In the genomic region with DNA sequence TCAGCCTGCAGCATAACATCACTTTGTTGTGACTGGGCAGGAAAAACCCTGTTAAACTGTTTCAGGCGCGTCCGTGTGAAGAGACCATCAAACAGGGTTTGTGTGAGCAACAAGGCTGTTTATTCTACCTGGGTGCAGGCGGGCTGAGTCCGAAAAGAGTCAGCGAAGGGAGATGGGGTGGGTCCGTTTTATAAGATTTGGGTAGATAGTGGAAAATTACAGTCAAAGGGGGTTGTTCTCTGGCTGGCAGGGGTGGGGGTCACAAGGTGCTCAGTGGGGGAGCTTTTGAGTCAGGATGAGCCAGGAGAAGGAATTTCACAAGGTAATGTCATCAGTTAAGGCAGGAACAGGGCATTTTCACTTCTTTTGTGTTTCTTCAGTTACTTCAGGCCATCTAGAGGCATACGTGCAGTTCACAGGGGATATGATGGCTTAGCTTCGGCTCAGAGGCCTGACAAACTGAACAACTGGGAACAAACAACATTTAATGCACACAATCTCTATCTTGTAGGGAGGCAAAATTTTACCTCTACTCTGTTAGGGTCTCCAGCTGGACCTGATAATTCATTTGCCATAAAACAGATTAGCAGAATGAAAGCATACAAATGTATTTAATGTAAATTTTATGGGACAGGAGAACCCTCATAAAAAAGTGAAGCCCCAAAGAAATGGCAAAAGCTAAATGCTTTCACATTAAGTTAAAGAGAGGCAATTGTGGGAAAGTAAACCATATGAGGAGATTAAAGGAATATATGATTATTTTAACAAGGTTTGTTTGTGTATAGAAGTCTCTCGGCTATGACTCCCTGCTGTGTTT, we compare ENCODE assay signal across 11 cellular contexts. TPM values are rescaled to one million over a fixed set of nuclear protein-coding genes. Genes with fewer than 3 reads are reported as not detected.
DNase-seq lines count a peak whose midpoint lies in the region; ATAC-seq lines count a peak whose summit lies in the region.
"Had no signal": no experiment of that assay in that cellular context is flagged by ENCODE, and none has a peak within 500 bp of the region (broad histone marks: within the 10 kb centered on the region; RNA-seq: fewer than 3 reads in every experiment).

No MANE protein-coding gene starts in this region.

- ATAC-seq in naive B cell (ENCODE audit: low read depth in 2 of 2) (no peak), HG03432 (IDR thresholded peaks at IDR 0.05; ENCODE audit: unreplicated experiment) (no peak)

- H3K27me3 ChIP-seq in HUES64 (ENCODE audit: insufficient read depth, low read length) = no peaks in the 10 kb centered on the region

- H3K27ac Mint-ChIP-seq in activated CD4-positive, alpha-beta memory T cell treated with anti-CD3 and anti-CD28 coated beads, Interleukin-2, amount 10 ng/mL, durations not matched to agents 7 days and 5 days = peak overlapping the region; percentile 100
- H3K27ac Mint-ChIP-seq in naive B cell = peak overlapping the region in 5 of 6 donors; percentile 7 to 99 (median 73)

- peaks cover 11% of the 10 kb centered on the region for H3K36me3 Mint-ChIP-seq in activated CD4-positive, alpha-beta memory T cell treated with anti-CD3 and anti-CD28 coated beads, Interleukin-2, amount 10 ng/mL, durations not matched to agents 7 days and 5 days (ENCODE audit: low read depth)
- no peaks in the 10 kb centered on the region for H3K36me3 Mint-ChIP-seq in naive B cell

- peak overlapping the region; percentile 95 for H3K27ac ChIP-seq in HUES64 (ENCODE audit: low read depth, low read length)

- H3K36me3 ChIP-seq in HUES64 (ENCODE audit: insufficient read depth, low read length) = no peaks in the 10 kb centered on the region

- 9% methylated on average over 10 of the region's 10 CpGs for WGBS in HUES64

- H3K4me1 ChIP-seq in HUES64 (ENCODE audit: insufficient read depth, low read length) = peaks cover 51% of the 10 kb centered on the region

- H3K9me3 Mint-ChIP-seq in activated CD4-positive, alpha-beta memory T cell treated with anti-CD3 and anti-CD28 coated beads, Interleukin-2, amount 10 ng/mL, durations not matched to agents 7 days and 5 days = no peaks in the 10 kb centered on the region
- H3K9me3 Mint-ChIP-seq in naive B cell = peaks cover 0 to 17% (median 5%) of the 10 kb centered on the region in 7 donors

- peak overlapping the region; percentile 11; the same call in 1 of the 2 replicates for H3K4me3 ChIP-seq in HUES64 (ENCODE audit: low read length)

- peaks cover 83% of the 10 kb centered on the region for H3K4me1 Mint-ChIP-seq in activated CD4-positive, alpha-beta memory T cell treated with anti-CD3 and anti-CD28 coated beads, Interleukin-2, amount 10 ng/mL, durations not matched to agents 7 days and 5 days
- H3K4me1 Mint-ChIP-seq in naive B cell = peaks cover 34 to 55% (median 52%) of the 10 kb centered on the region in 3 donors

- DNase-seq in Caki2 (ENCODE audit: low read depth) (peak; percentile 68), naive B cell (no peak), dedifferentiated amniotic fluid mesenchymal stem cell (ENCODE audit: extremely low spot score) (no peak), NCI-H2227 (lab: John Stamatoyannopoulos, UW; ENCODE audit: unreplicated experiment) (no peak), NCI-H345 treated with DMSO at 0.1 percent for 48 hours (lab: John Stamatoyannopoulos, UW; ENCODE audit: unreplicated experiment) (no peak)
- no peak for DNase-seq in activated CD4-positive, alpha-beta memory T cell treated with anti-CD3 and anti-CD28 coated beads, Interleukin-2, amount 10 ng/mL, durations not matched to agents 7 days and 5 days
- DNase-seq: foreskin melanocyte, midbrain, NCI-H2171 had no signal

- H3K27me3 Mint-ChIP-seq in activated CD4-positive, alpha-beta memory T cell treated with anti-CD3 and anti-CD28 coated beads, Interleukin-2, amount 10 ng/mL, durations not matched to agents 7 days and 5 days = peaks cover 2% of the 10 kb centered on the region
- no peaks in the 10 kb centered on the region for H3K27me3 Mint-ChIP-seq in naive B cell

- CTCF ChIA-PET in activated CD4-positive, alpha-beta memory T cell treated with anti-CD3 and anti-CD28 coated beads, Interleukin-2, amount 10 ng/mL, durations not matched to agents 7 days and 5 days (lab: Charles Lee) = interaction anchor here (1.4 to 1.7 kb wide), 2 partner anchors 12 to 16 kb away, joined by 6 to 17 read pairs; a partner anchor contains a TSS

- no peaks in the 10 kb centered on the region for H3K9me3 ChIP-seq in HUES64 (ENCODE audit: insufficient read depth, low read depth, low read length)

- H3K9ac ChIP-seq in HUES64 (ENCODE audit: low read depth, low read length) = peak overlapping the region; percentile 92

- in situ Hi-C loops in Caki2 (cut with HindIII; ENCODE audit: low pct_unique_long_range_greater_than_20kb, low sequenced_read_pairs) = no loop called here

- peak overlapping the region; percentile 16 for H3K4me3 Mint-ChIP-seq in activated CD4-positive, alpha-beta memory T cell treated with anti-CD3 and anti-CD28 coated beads, Interleukin-2, amount 10 ng/mL, durations not matched to agents 7 days and 5 days
- peak overlapping the region in 2 of 8 donors; percentile 20 to 95 for H3K4me3 Mint-ChIP-seq in naive B cell

- POLR2A ChIA-PET in activated CD4-positive, alpha-beta memory T cell treated with anti-CD3 and anti-CD28 coated beads, Interleukin-2, amount 10 ng/mL, durations not matched to agents 7 days and 5 days (lab: Charles Lee) = interaction anchor here (0.7 to 22.9 kb wide), 24 partner anchors 9 to 1865 kb away, joined by 3 to 2531 read pairs (median 36); a partner anchor contains a TSS

RNA-seq across cellular contexts. Expression of a gene that starts 58.3 kb away (rescaled TPM):
- 27.3 and 32.5 TPM in 2 replicates for total RNA-seq in Caki2 (2014; rRNA removed; shearing (Covaris generic); ENCODE audit: low replicate concordance)
- 0.35 TPM for polyA plus RNA-seq in HUES64 (2013, experiment 1 of 2)
- polyA plus RNA-seq in HUES64 (2013, experiment 2 of 2) = 1.0 TPM
- total RNA-seq in activated CD4-positive, alpha-beta memory T cell treated with anti-CD3 and anti-CD28 coated beads, Interleukin-2, amount 10 ng/mL, durations not matched to agents 7 days and 5 days = 1 to 10 TPM; 3.1 to 3.4 TPM
- 1 to 10 TPM in 4 of 6 donors, under 1 TPM in 1, not detected in 1; 0.47 to 3.3 (median 2.9) TPM for polyA plus RNA-seq in naive B cell (ENCODE audit: low read depth in 6 of 6)
